ENCODE assay signal across 11 cellular contexts in the genomic region with DNA sequence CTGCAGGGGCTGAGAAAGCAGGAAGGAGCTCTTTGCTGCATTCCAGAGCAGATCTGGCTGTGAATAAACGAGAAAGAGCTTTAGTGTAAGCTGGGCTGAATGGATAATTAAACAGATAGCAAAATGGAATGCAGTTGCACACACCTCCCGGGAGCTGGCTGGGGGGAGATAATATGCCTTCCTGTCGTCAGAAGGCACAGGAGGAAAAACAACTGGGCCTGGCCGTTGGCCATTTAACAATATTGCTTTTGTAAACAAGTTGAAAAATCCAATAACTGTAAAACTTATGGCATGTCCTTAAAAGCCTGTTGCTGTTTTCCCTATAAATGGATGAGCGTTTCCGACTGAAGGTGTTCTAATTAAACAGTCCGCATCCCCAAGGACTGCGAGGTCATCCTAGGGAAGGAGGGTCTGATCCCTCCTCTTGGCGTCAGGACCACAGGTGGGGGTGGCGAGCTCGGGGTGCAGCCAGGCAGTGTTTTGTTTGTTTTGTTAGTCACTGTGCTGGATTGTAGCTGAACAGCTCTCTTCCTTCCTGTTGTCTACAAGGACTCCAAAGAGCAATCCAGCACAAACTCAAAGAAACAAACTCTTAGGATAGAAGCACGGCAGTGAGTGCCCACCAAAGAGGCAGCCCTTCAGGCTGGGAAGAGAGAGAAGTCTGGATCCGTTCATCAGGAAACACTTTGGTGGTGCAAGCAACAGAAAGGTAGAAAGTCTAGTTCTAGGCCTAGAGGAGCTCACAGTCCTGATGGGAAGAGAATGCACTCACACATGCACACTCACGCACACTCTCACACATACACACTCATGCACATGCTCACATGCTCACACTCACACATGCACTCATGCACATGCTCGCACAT.
DNase-seq lines count a peak whose midpoint lies in the region; ATAC-seq, FAIRE-seq and TF ChIP-seq lines count a peak whose summit lies in the region.
"Had no signal": no experiment of that assay in that cellular context is flagged by ENCODE, and none has a peak within 500 bp of the region (broad histone marks: within the 10 kb centered on the region; RNA-seq: fewer than 3 reads in every experiment).

No MANE protein-coding gene starts in this region.

- H3K9ac ChIP-seq in adipocyte (ENCODE audit: low read length): peak overlapping the region; percentile 61
- H3K9ac ChIP-seq in keratinocyte (ENCODE audit: control insufficient read depth, extremely low read depth, insufficient read depth, low read length): no peak overlapping the region

- ATAC-seq in GM19328 (IDR thresholded peaks at IDR 0.05; ENCODE audit: unreplicated experiment): no peak
- no peak for ATAC-seq in GM18861 (IDR thresholded peaks at IDR 0.05; ENCODE audit: unreplicated experiment)
- no peak for ATAC-seq in activated T-cell treated with anti-CD3 and anti-CD28 coated beads, Interleukin-2, amount 50 U/mL, for 4 hours

- no peaks in the 10 kb centered on the region for H3K79me2 ChIP-seq in keratinocyte (ENCODE audit: control insufficient read depth, insufficient read depth, low read length)

- H3K27ac ChIP-seq in keratinocyte (ENCODE audit: control insufficient read depth, insufficient read depth, low read length) (no peak overlapping the region), transverse colon (peak overlapping the region; percentile 77 to 79 (median 78))

- TF ChIP-seq POLR2A in transverse colon (IDR thresholded peaks at IDR 0.05): no peak

- dilution Hi-C loops in keratinocyte (cut with MboI; ENCODE audit: extremely low pct_ligation_motif_present, low sequenced_read_pairs): no loop called here

- 37 to 41% methylated on average over 8 to 15 of the region's 15 CpGs for WGBS in transverse colon (ENCODE audit: low coverage in 1 of 2), 2 donors

- no peak for FAIRE-seq in keratinocyte (lab: Jason Lieb, UNC)

- peak overlapping the region; percentile 30 for H3K4me3 ChIP-seq in adipocyte (ENCODE audit: low read length)
- no peak overlapping the region for H3K4me3 ChIP-seq in keratinocyte (ENCODE audit: control insufficient read depth in 2 of 3, extremely low read depth in 1 of 3, insufficient read depth in 2 of 3, low read depth in 1 of 3, low read length in 3 of 3)
- H3K4me3 ChIP-seq in transverse colon: no peak overlapping the region

- TF ChIP-seq CTCF in keratinocyte (optimal IDR thresholded peaks at IDR 0.05 in 1 of 3, IDR thresholded peaks at IDR 0.05 in 1 of 3, conservative IDR thresholded peaks at IDR 0.05 in 1 of 3; ENCODE audit: extremely low read depth in 1 of 3, insufficient read depth in 2 of 3, low read length in 3 of 3) (no peak), transverse colon (IDR thresholded peaks at IDR 0.05) (no peak)

- H3K36me3 ChIP-seq in adipocyte (ENCODE audit: control insufficient read depth, insufficient read depth, low read length, severe bottlenecking): no peaks in the 10 kb centered on the region
- H3K36me3 ChIP-seq in keratinocyte (ENCODE audit: control insufficient read depth in 2 of 2, extremely low read depth in 1 of 2, insufficient read depth in 2 of 2, low read length in 2 of 2): no peaks in the 10 kb centered on the region
- H3K36me3 ChIP-seq in transverse colon: no peaks in the 10 kb centered on the region

- no peaks in the 10 kb centered on the region for H3K27me3 ChIP-seq in adipocyte (replicated peaks; ENCODE audit: control insufficient read depth, insufficient read depth, low read length)
- H3K27me3 ChIP-seq in keratinocyte (ENCODE audit: control insufficient read depth, extremely low read depth, insufficient read depth, low read length): no peaks in the 10 kb centered on the region
- no peaks in the 10 kb centered on the region for H3K27me3 ChIP-seq in transverse colon

- H2AFZ ChIP-seq in keratinocyte (ENCODE audit: control insufficient read depth, low read length): peak overlapping the region; percentile 34

- no peaks in the 10 kb centered on the region for H3K9me1 ChIP-seq in keratinocyte (ENCODE audit: control insufficient read depth, extremely low read depth, insufficient read depth, low read length)

- no peaks in the 10 kb centered on the region for H3K36me3 Mint-ChIP-seq in activated T-cell treated with anti-CD3 and anti-CD28 coated beads, Interleukin-2, amount 50 U/mL, for 4 hours (ENCODE audit: insufficient read depth)
- H3K36me3 Mint-ChIP-seq: CD4-positive, CD25-positive, alpha-beta regulatory T cell had no signal

- peaks cover 24% of the 10 kb centered on the region for H3K27me3 Mint-ChIP-seq in activated T-cell treated with anti-CD3 and anti-CD28 coated beads, Interleukin-2, amount 50 U/mL, for 4 hours (ENCODE audit: low read depth)

- in situ Hi-C loops in transverse colon (cut with MboI; ENCODE audit: low pct_ligation_motif_present in 1 of 4, low pct_unique_long_range_greater_than_20kb in 1 of 4, low sequenced_read_pairs in 3 of 4): loop anchor here in 1 of 4 donors (25.0 kb wide), 2 partner anchors 505 to 905 kb away; a partner anchor contains a TSS

- intact Hi-C loops in transverse colon (cut with DNase I; ENCODE audit: low total_unique reads): no loop called here

- no peak for TF ChIP-seq EP300 in transverse colon (IDR thresholded peaks at IDR 0.05; ENCODE audit: low read depth)

- DNase-seq in SIG-M5 treated with dmso at 0.1 percent for 504 hours (lab: John Stamatoyannopoulos, UW; ENCODE audit: unreplicated experiment) (peak; percentile 33), SIG-M5 (lab: John Stamatoyannopoulos, UW) (no peak), adipocyte (ENCODE audit: low read depth) (peak; percentile 59), keratinocyte (ENCODE audit: low read depth, low spot score) (no peak), transverse colon (peak; percentile 79)
- DNase-seq in activated T-cell treated with anti-CD3 and anti-CD28 coated beads, Interleukin-2, amount 50 U/mL, for 4 hours: no peak
- DNase-seq: CD4-positive, CD25-positive, alpha-beta regulatory T cell; Right ventricle myocardium superior had no signal

- peak overlapping the region; percentile 12 for H3K4me2 ChIP-seq in keratinocyte (ENCODE audit: control insufficient read depth, extremely low read depth, insufficient read depth, low read depth, low read length)

- peaks cover 45% of the 10 kb centered on the region for H3K4me1 ChIP-seq in adipocyte (ENCODE audit: control insufficient read depth, insufficient read depth, low read length)
- H3K4me1 ChIP-seq in keratinocyte (ENCODE audit: control insufficient read depth, extremely low read depth, insufficient read depth, low read length): peaks cover 12% of the 10 kb centered on the region
- peaks cover 4 to 45% (median 23%) of the 10 kb centered on the region in 4 donors for H3K4me1 ChIP-seq in transverse colon

- H3K4me1 Mint-ChIP-seq in activated T-cell treated with anti-CD3 and anti-CD28 coated beads, Interleukin-2, amount 50 U/mL, for 4 hours (ENCODE audit: low read depth): no peaks in the 10 kb centered on the region
- H3K4me1 Mint-ChIP-seq: CD4-positive, CD25-positive, alpha-beta regulatory T cell had no signal

- H3K4me3 Mint-ChIP-seq in activated T-cell treated with anti-CD3 and anti-CD28 coated beads, Interleukin-2, amount 50 U/mL, for 4 hours: no peak overlapping the region
- H3K4me3 Mint-ChIP-seq: CD4-positive, CD25-positive, alpha-beta regulatory T cell; dendritic cell treated with granulocyte-macrophage colony-stimulating factor and Interleukin-4, amounts not matched to agents 40 ng/mL and 50 ng/mL, for 4 days had no signal

- H3K9me3 Mint-ChIP-seq in activated T-cell treated with anti-CD3 and anti-CD28 coated beads, Interleukin-2, amount 50 U/mL, for 4 hours: no peaks in the 10 kb centered on the region

- H3K9me3 ChIP-seq in adipocyte (ENCODE audit: control insufficient read depth, low read length): peaks cover 5% of the 10 kb centered on the region
- peaks cover 9% of the 10 kb centered on the region for H3K9me3 ChIP-seq in keratinocyte (ENCODE audit: control insufficient read depth, low read depth, low read length)
- no peaks in the 10 kb centered on the region for H3K9me3 ChIP-seq in transverse colon

- no peaks in the 10 kb centered on the region for H4K20me1 ChIP-seq in keratinocyte (ENCODE audit: control insufficient read depth, extremely low read depth, insufficient read depth, low read length)

Comparison
In these comparisons a context has a peak if more than half of its experiments do, and no peak if none do; other contexts are left out.
1. DNase-seq: peak in SIG-M5 treated with dmso at 0.1 percent for 504 hours (single experiment), adipocyte (single experiment) and transverse colon (single experiment); none in SIG-M5 (single experiment), keratinocyte (single experiment) and activated T-cell treated with anti-CD3 and anti-CD28 coated beads, Interleukin-2, amount 50 U/mL, for 4 hours (single experiment).